Comparison of ENCODE assay signal across 23 cellular contexts in genomic region chr13:93751117-93751516, GRCh38.
"Had no signal": no experiment of that assay in that cellular context is flagged by ENCODE, and none has a peak within 500 bp of the region (broad histone marks: within the 10 kb centered on the region; RNA-seq: fewer than 3 reads in every experiment).

No MANE protein-coding gene starts in this region.

- H3K4me3 Mint-ChIP-seq: activated CD4-positive, alpha-beta T cell treated with anti-CD3 and anti-CD28 coated beads for 36 hours; activated naive CD4-positive, alpha-beta T cell treated with anti-CD3 and anti-CD28 coated beads, Interleukin-2, amount 50 U/mL, for 24 hours; effector memory CD8-positive, alpha-beta T cell; natural killer cell had no signal

- H3K36me3 Mint-ChIP-seq: activated naive CD4-positive, alpha-beta T cell treated with anti-CD3 and anti-CD28 coated beads, Interleukin-2, amount 50 U/mL, for 24 hours; natural killer cell had no signal

- H3K9me3 ChIP-seq: adrenal gland, breast epithelium, colonic mucosa, gastroesophageal sphincter, heart left ventricle, ovary, prostate gland, upper lobe of left lung had no signal

- DNase-seq: activated CD4-positive, alpha-beta T cell treated with anti-CD3 and anti-CD28 coated beads for 36 hours; activated CD4-positive, alpha-beta T cell treated with anti-CD3 and anti-CD28 coated beads, Interleukin-2, amount 50 U/mL, for 4 hours; activated gamma-delta T cell; adrenal gland; colonic mucosa; dorsolateral prefrontal cortex; effector memory CD8-positive, alpha-beta T cell; heart left ventricle; islet precursor cell; left cardiac atrium; midbrain; natural killer cell; ovary; stimulated activated CD4-positive, alpha-beta T cell treated with anti-CD3 and anti-CD28 coated beads, Interleukin-2, amount 100 ng/mL, for 48 hours; stimulated activated CD8-positive, alpha-beta memory T cell treated with anti-CD3 and anti-CD28 coated beads, Interleukin-4, amount 100 ng/mL, for 48 hours; stimulated activated naive CD4-positive, alpha-beta T cell; T-helper 9 cell; upper lobe of left lung had no signal

- H3K36me3 ChIP-seq: adrenal gland, breast epithelium, colonic mucosa, gastroesophageal sphincter, heart left ventricle, ovary, prostate gland, upper lobe of left lung had no signal

- H3K27ac ChIP-seq: adrenal gland, breast epithelium, colonic mucosa, dorsolateral prefrontal cortex, gastroesophageal sphincter, heart left ventricle, ovary, prostate gland, upper lobe of left lung had no signal

- H3K4me1 ChIP-seq: adrenal gland, breast epithelium, colonic mucosa, gastroesophageal sphincter, heart left ventricle, prostate gland, upper lobe of left lung had no signal

- H3K27me3 Mint-ChIP-seq: activated CD4-positive, alpha-beta T cell treated with anti-CD3 and anti-CD28 coated beads for 36 hours; effector memory CD8-positive, alpha-beta T cell had no signal

- H3K27ac Mint-ChIP-seq: activated CD4-positive, alpha-beta T cell treated with anti-CD3 and anti-CD28 coated beads for 36 hours; activated naive CD4-positive, alpha-beta T cell treated with anti-CD3 and anti-CD28 coated beads, Interleukin-2, amount 50 U/mL, for 24 hours; effector memory CD8-positive, alpha-beta T cell; natural killer cell had no signal

- H3K9me3 Mint-ChIP-seq: effector memory CD8-positive, alpha-beta T cell had no signal

- H3K27me3 ChIP-seq: adrenal gland, breast epithelium, colonic mucosa, dorsolateral prefrontal cortex, gastroesophageal sphincter, heart left ventricle, ovary, upper lobe of left lung had no signal

- H3K4me1 Mint-ChIP-seq: activated CD4-positive, alpha-beta T cell treated with anti-CD3 and anti-CD28 coated beads for 36 hours; activated naive CD4-positive, alpha-beta T cell treated with anti-CD3 and anti-CD28 coated beads, Interleukin-2, amount 50 U/mL, for 24 hours; natural killer cell had no signal

- H3K4me3 ChIP-seq: adrenal gland, breast epithelium, colonic mucosa, dorsolateral prefrontal cortex, gastroesophageal sphincter, heart left ventricle, ovary, prostate gland, upper lobe of left lung had no signal

- ATAC-seq: activated CD4-positive, alpha-beta T cell treated with anti-CD3 and anti-CD28 coated beads for 36 hours; effector memory CD8-positive, alpha-beta T cell; esophagus mucosa; gastroesophageal sphincter; heart left ventricle; left cardiac atrium; natural killer cell had no signal
